Comparison of ENCODE assay signal across 32 cellular contexts in genomic region chr5:57244331-57244730, GRCh38.
DNase-seq lines count a peak whose midpoint lies in the region; ATAC-seq and TF ChIP-seq lines count a peak whose summit lies in the region.
"Had no signal": no experiment of that assay in that cellular context is flagged by ENCODE, and none has a peak within 500 bp of the region (broad histone marks: within the 10 kb centered on the region; RNA-seq: fewer than 3 reads in every experiment).

No MANE protein-coding gene starts in this region.

- no peak overlapping the region for H2BK120ac ChIP-seq in mesendoderm (ENCODE audit: low read depth, low read length)

- H2BK5ac ChIP-seq in mesendoderm (ENCODE audit: low read length) = no peak overlapping the region

- H3K9me3 ChIP-seq in suprapubic skin = no peaks in the 10 kb centered on the region
- H3K9me3 ChIP-seq: right lobe of liver, spleen, stomach, thyroid gland, vagina had no signal

- no peaks in the 10 kb centered on the region for H3K9me3 Mint-ChIP-seq in activated naive CD4-positive, alpha-beta T cell treated with anti-CD3 and anti-CD28 coated beads for 36 hours
- H3K9me3 Mint-ChIP-seq in activated T-helper 17 cell treated with anti-CD3 and anti-CD28 coated beads, Interleukin-2, amount 50 U/mL, for 72 hours = no peaks in the 10 kb centered on the region
- H3K9me3 Mint-ChIP-seq: IgD-negative memory B cell had no signal

- H3K27me3 Mint-ChIP-seq in activated naive CD4-positive, alpha-beta T cell treated with anti-CD3 and anti-CD28 coated beads for 36 hours (ENCODE audit: low read depth) = no peaks in the 10 kb centered on the region
- no peaks in the 10 kb centered on the region for H3K27me3 Mint-ChIP-seq in activated T-helper 17 cell treated with anti-CD3 and anti-CD28 coated beads, Interleukin-2, amount 50 U/mL, for 72 hours
- H3K27me3 Mint-ChIP-seq: IgD-negative memory B cell had no signal

- CTCF ChIA-PET in activated naive CD4-positive, alpha-beta T cell treated with anti-CD3 and anti-CD28 coated beads for 36 hours (lab: Charles Lee) = no interaction called here

- no peak for TF ChIP-seq CTCF in suprapubic skin (IDR thresholded peaks at IDR 0.05)

- H3K4me1 ChIP-seq in mesendoderm (ENCODE audit: control insufficient read depth, low read depth, low read length) = no peaks in the 10 kb centered on the region
- H3K4me1 ChIP-seq in suprapubic skin = no peaks in the 10 kb centered on the region
- H3K4me1 ChIP-seq: thyroid gland, vagina had no signal

- H3K27ac Mint-ChIP-seq in activated naive CD4-positive, alpha-beta T cell treated with anti-CD3 and anti-CD28 coated beads for 36 hours = peak overlapping the region; percentile 80
- H3K27ac Mint-ChIP-seq in activated T-helper 17 cell treated with anti-CD3 and anti-CD28 coated beads, Interleukin-2, amount 50 U/mL, for 72 hours = peak overlapping the region; percentile 65

- no peak overlapping the region for H3K18ac ChIP-seq in mesendoderm (ENCODE audit: low read length)

- no peaks in the 10 kb centered on the region for H3K79me1 ChIP-seq in mesendoderm (ENCODE audit: low read length)

- H3K36me3 Mint-ChIP-seq in activated naive CD4-positive, alpha-beta T cell treated with anti-CD3 and anti-CD28 coated beads for 36 hours (ENCODE audit: low read depth) = peaks cover 25% of the 10 kb centered on the region
- peaks cover 93% of the 10 kb centered on the region for H3K36me3 Mint-ChIP-seq in activated T-helper 17 cell treated with anti-CD3 and anti-CD28 coated beads, Interleukin-2, amount 50 U/mL, for 72 hours (ENCODE audit: low read depth)

- no peak for ATAC-seq in activated T-helper 17 cell treated with anti-CD3 and anti-CD28 coated beads, Interleukin-2, amount 50 U/mL, for 72 hours (replicated peaks)
- ATAC-seq: PC-3, Right ventricle myocardium inferior had no signal

- intact Hi-C loops in activated naive CD4-positive, alpha-beta T cell treated with anti-CD3 and anti-CD28 coated beads for 36 hours (cut with micrococcal nuclease) = no loop called here

- H3K27ac ChIP-seq in mesendoderm (ENCODE audit: low read depth, low read length) = no peak overlapping the region
- H3K27ac ChIP-seq in suprapubic skin = no peak overlapping the region
- H3K27ac ChIP-seq: brain microvascular endothelial cell, right lobe of liver, thyroid gland, vagina had no signal

- no peak overlapping the region for H3K4me2 ChIP-seq in mesendoderm (ENCODE audit: low read length)
- H3K4me2 ChIP-seq: BLaER1 treated with 17β-estradiol and CSF1 and Interleukin-3, amounts not matched to agents 10 nM and 100 nM had no signal

- H2BK15ac ChIP-seq in mesendoderm (replicated peaks; ENCODE audit: low read depth) = no peak overlapping the region

- no peaks in the 10 kb centered on the region for H3K79me2 ChIP-seq in mesendoderm (ENCODE audit: control insufficient read depth, insufficient read depth, low read length)

- H3K36me3 ChIP-seq in mesendoderm (ENCODE audit: control insufficient read depth, insufficient read depth, low read length) (no peaks in the 10 kb centered on the region), suprapubic skin (peaks cover 38% of the 10 kb centered on the region)

- no peak overlapping the region for H4K5ac ChIP-seq in mesendoderm (ENCODE audit: low read length)

- TF ChIP-seq POLR2A in suprapubic skin (IDR thresholded peaks at IDR 0.05) = no peak

- no peaks in the 10 kb centered on the region for H3K27me3 ChIP-seq in mesendoderm (ENCODE audit: insufficient read depth, low read length, poor library complexity)
- no peaks in the 10 kb centered on the region for H3K27me3 ChIP-seq in suprapubic skin
- H3K27me3 ChIP-seq: BLaER1 treated with 17β-estradiol and CSF1 and Interleukin-3, amounts not matched to agents 10 nM and 100 nM; brain microvascular endothelial cell; right lobe of liver; spleen; stomach; thyroid gland; vagina had no signal

- H3K4me3 Mint-ChIP-seq in activated naive CD4-positive, alpha-beta T cell treated with anti-CD3 and anti-CD28 coated beads for 36 hours = no peak overlapping the region
- H3K4me3 Mint-ChIP-seq in activated T-helper 17 cell treated with anti-CD3 and anti-CD28 coated beads, Interleukin-2, amount 50 U/mL, for 72 hours = no peak overlapping the region
- H3K4me3 Mint-ChIP-seq: IgD-negative memory B cell had no signal

- H3K56ac ChIP-seq in mesendoderm (ENCODE audit: low read length) = no peak overlapping the region

- no peak overlapping the region for H3K9ac ChIP-seq in mesendoderm (ENCODE audit: low read length)
- H3K9ac ChIP-seq: BLaER1 treated with 17β-estradiol and CSF1 and Interleukin-3, amounts not matched to agents 10 nM and 100 nM had no signal

- H2AK5ac ChIP-seq in mesendoderm (ENCODE audit: low read length) = no peak overlapping the region

- no peak overlapping the region for H3K23ac ChIP-seq in mesendoderm (ENCODE audit: low read length)

- H3K4me3 ChIP-seq in mesendoderm (ENCODE audit: low read length) = no peak overlapping the region
- no peak overlapping the region for H3K4me3 ChIP-seq in suprapubic skin
- H3K4me3 ChIP-seq: BLaER1 treated with 17β-estradiol and CSF1 and Interleukin-3, amounts not matched to agents 10 nM and 100 nM; right lobe of liver; spleen; stomach; thyroid gland; vagina had no signal

- TF ChIP-seq EP300 in suprapubic skin (IDR thresholded peaks at IDR 0.05) = no peak

- H3K4me1 Mint-ChIP-seq in activated naive CD4-positive, alpha-beta T cell treated with anti-CD3 and anti-CD28 coated beads for 36 hours (ENCODE audit: low read depth) = peaks cover 43% of the 10 kb centered on the region
- peaks cover 37% of the 10 kb centered on the region for H3K4me1 Mint-ChIP-seq in activated T-helper 17 cell treated with anti-CD3 and anti-CD28 coated beads, Interleukin-2, amount 50 U/mL, for 72 hours

- H4K8ac ChIP-seq in mesendoderm (ENCODE audit: low read depth, low read length) = no peak overlapping the region

- no peak for DNase-seq in activated naive CD4-positive, alpha-beta T cell treated with anti-CD3 and anti-CD28 coated beads for 36 hours
- no peak for DNase-seq in activated naive CD4-positive, alpha-beta T cell treated with Interleukin-2 at 50 U/mL for 16 hours
- DNase-seq in mesendoderm = peak; percentile 60
- no peak for DNase-seq in suprapubic skin (ENCODE audit: low spot score in 2 of 2)
- no peak for DNase-seq in DMS153 (lab: John Stamatoyannopoulos, UW)
- DNase-seq in SW 1271 (lab: John Stamatoyannopoulos, UW) = no peak
- DNase-seq: activated CD4-positive, alpha-beta T cell treated with anti-CD3 and anti-CD28 coated beads for 48 hours; activated CD8-positive, alpha-beta memory T cell treated with anti-CD3 and anti-CD28 coated beads, Interleukin-2, amount 50 U/mL, for 48 hours; activated gamma-delta T cell treated with Interleukin-2 at 50 U/mL for 16 hours; amniotic stem cell; brain microvascular endothelial cell; DMS53; H7; mammary epithelial cell; MV-4-11; NCI-H1436 treated with DMSO at 0.1 percent for 48 hours; NCI-H2081 treated with DMSO at 0.1 percent for 48 hours; NCI-H2227 treated with DMSO at 0.1 percent for 48 hours; NCI-H526; NK-92 treated with Interleukin-12 subunit alpha and Interleukin-12 subunit beta, amount 100 ng/mL, for 24 hours; PC-3; right lobe of liver; spleen; stimulated activated CD4-positive, alpha-beta T cell treated with anti-CD3 and anti-CD28 coated beads, Interleukin-2, amount 100 ng/mL, for 24 hours; stomach; T-helper 9 cell; thyroid gland had no signal

- no peak overlapping the region for H3K4ac ChIP-seq in mesendoderm (ENCODE audit: low read depth, low read length)
